In genomic region chr4:99161700-99162099, GRCh38 we compare ENCODE assay signal across 7 cellular contexts. TPM values are rescaled to one million over a fixed set of nuclear protein-coding genes. Genes with fewer than 3 reads are reported as not detected.
"Had no signal": no experiment of that assay in that cellular context is flagged by ENCODE, and none has a peak within 500 bp of the region (broad histone marks: within the 10 kb centered on the region; RNA-seq: fewer than 3 reads in every experiment).

No MANE protein-coding gene starts in this region.

- H3K27ac ChIP-seq: HL-60 had no signal

- H3K4me3 ChIP-seq: K562 had no signal

- DNase-seq: IMR-90, KBM-7, KG1 had no signal

RNA-seq across cellular contexts. Expression of gene ADH4, which starts 17.6 kb away (rescaled TPM):
- total RNA-seq: HT-29, HT1080, IMR-90, K562 had no signal

RNA-seq across cellular contexts. Expression of gene ADH6, which starts 57.3 kb away (rescaled TPM):
- total RNA-seq: HT1080, IMR-90, K562 had no signal
